Comparison of ENCODE assay signal across 8 cellular contexts in the genomic region with DNA sequence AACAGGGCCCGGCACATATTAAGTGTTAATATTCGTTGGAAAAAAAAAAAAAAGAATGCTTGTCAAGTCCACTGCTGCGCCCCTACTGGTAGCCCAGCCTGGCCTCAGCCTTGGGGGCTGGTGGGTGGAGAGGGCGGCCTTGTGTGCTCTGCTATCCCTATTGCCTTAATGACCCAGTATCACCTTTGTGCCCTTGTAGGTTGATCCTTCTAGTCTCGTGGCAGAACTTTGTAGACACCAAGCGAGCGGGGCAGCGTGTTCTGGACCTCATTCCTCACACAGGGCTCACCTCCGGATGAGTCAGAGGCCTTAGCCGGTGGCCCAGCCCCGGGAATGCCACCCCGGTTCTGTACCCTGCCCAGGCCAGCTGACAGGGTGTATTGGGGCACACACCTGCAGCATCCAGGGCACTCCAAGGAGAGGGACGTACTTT. TPM values are rescaled to one million over a fixed set of nuclear protein-coding genes. Genes with fewer than 3 reads are reported as not detected.
DNase-seq lines count a peak whose midpoint lies in the region; ATAC-seq, FAIRE-seq and TF ChIP-seq lines count a peak whose summit lies in the region.

No MANE protein-coding gene starts in this region.

- no peaks in the 10 kb centered on the region for H4K20me1 ChIP-seq in K562 (replicated peaks; ENCODE audit: control insufficient read depth, insufficient read depth, low read length)

- TF ChIP-seq POLR2A in K562 (conservative IDR thresholded peaks at IDR 0.05) = peak; percentile 44; the same call in 1 of the 2 replicates

- intact Hi-C loops in Calu3 (cut with micrococcal nuclease; ENCODE audit: unreplicated experiment) (loop anchor here (5.0 kb wide), 1 partner anchor 102 kb away; no protein-coding TSS in a partner anchor), K562 (cut with micrococcal nuclease) (loop anchor here (1.0 to 5.0 kb wide), 3 partner anchors 39 to 153 kb away; no protein-coding TSS in a partner anchor)

- DNase-seq in Calu3 (peak; percentile 72), K562 (ENCODE audit: extremely low read depth in 1 of 4, low spot score in 3 of 4) (peak; percentile 37 to 74 (median 43)), kidney tubule cell (ENCODE audit: low spot score) (peak; percentile 54), thoracic aorta (ENCODE audit: low spot score) (no peak)

- H3K36me3 Mint-ChIP-seq in Calu3 (ENCODE audit: insufficient read depth, unreplicated experiment) (peaks cover 35% of the 10 kb centered on the region), IgD-negative memory B cell (no peaks in the 10 kb centered on the region)

- H3K9me3 Mint-ChIP-seq in Calu3 (ENCODE audit: low read depth, unreplicated experiment) = no peaks in the 10 kb centered on the region
- H3K9me3 Mint-ChIP-seq in IgD-negative memory B cell = no peaks in the 10 kb centered on the region

- no peaks in the 10 kb centered on the region for H3K9me3 ChIP-seq in K562 (replicated peaks; ENCODE audit: control insufficient read depth, insufficient read depth, low read depth, low read length)
- no peaks in the 10 kb centered on the region for H3K9me3 ChIP-seq in thoracic aorta

- TF ChIP-seq RAD21 in K562 (CRISPR knock-in tag; conservative IDR thresholded peaks at IDR 0.05 in 1 of 2, IDR thresholded peaks at IDR 0.05 in 1 of 2) = no peak

- in situ Hi-C loops in K562 (cut with MboI) = no loop called here

- H3K4me2 ChIP-seq in K562 (ENCODE audit: insufficient read depth, low read length) = peak overlapping the region; percentile 80

- WGBS in K562 (ENCODE audit: insufficient coverage, low coverage, missing lambda C conversion rate) = 5% methylated on average over 11 of the region's 13 CpGs

- ATAC-seq in K562 (peak; percentile 52), thoracic aorta (ENCODE audit: insufficient number of reproducible peaks, low FRiP score, low read depth) (no peak), HG03280 (IDR thresholded peaks at IDR 0.05; ENCODE audit: unreplicated experiment) (no peak), HG03521 (IDR thresholded peaks at IDR 0.05; ENCODE audit: unreplicated experiment) (no peak), GM18520 (IDR thresholded peaks at IDR 0.05; ENCODE audit: unreplicated experiment) (no peak)

- H3K27me3 Mint-ChIP-seq in Calu3 (ENCODE audit: unreplicated experiment) (no peaks in the 10 kb centered on the region), IgD-negative memory B cell (no peaks in the 10 kb centered on the region)

- POLR2A ChIA-PET in K562 (lab: Yijun Ruan, JAX) = interaction anchor here (0.7 to 1.7 kb wide), 4 partner anchors 16 to 300 kb away, joined by 3 to 7 read pairs (median 4); no protein-coding TSS in a partner anchor

- H3K27me3 ChIP-seq in K562 (ENCODE audit: control insufficient read depth in 2 of 2, insufficient read depth in 2 of 2, low read length in 2 of 2) (no peaks in the 10 kb centered on the region), thoracic aorta (replicated peaks; ENCODE audit: insufficient read depth) (no peaks in the 10 kb centered on the region)

- peak; percentile 49 for FAIRE-seq in K562 (lab: Jason Lieb, UNC)

- BruUV-seq in Calu3 (replicated peaks; lab: Mats Ljungman, UMichigan) (no TSS peak), K562 (replicated peaks; lab: Mats Ljungman, UMichigan) (no TSS peak)

- H3K27ac ChIP-seq in K562 (ENCODE audit: extremely low read depth, low read depth, low read length) = peak overlapping the region; percentile 98
- H3K27ac ChIP-seq in thoracic aorta = peak overlapping the region; percentile 95 to 97

- peak overlapping the region; percentile 90 to 96 for H3K9ac ChIP-seq in K562 (ENCODE audit: insufficient read depth in 1 of 2, low read depth in 2 of 2, low read length in 2 of 2)

- H3K4me3 Mint-ChIP-seq in Calu3 (ENCODE audit: low read depth, unreplicated experiment) (peak overlapping the region; percentile 85), IgD-negative memory B cell (peak overlapping the region; percentile 92 to 99 (median 92))

- H3K36me3 ChIP-seq in K562 (ENCODE audit: control insufficient read depth, insufficient read depth, low read length) (peaks cover 6% of the 10 kb centered on the region; the same call in 1 of the 3 replicates), thoracic aorta (no peaks in the 10 kb centered on the region)

- H3K4me3 ChIP-seq in K562 (peak overlapping the region; percentile 93), thoracic aorta (peak overlapping the region; percentile 93)

- H3K4me1 ChIP-seq in K562 (replicated peaks in 1 of 2; ENCODE audit: control insufficient read depth in 2 of 2, insufficient read depth in 2 of 2, low read length in 2 of 2) (peaks cover 16 to 32% of the 10 kb centered on the region in 2 experiments; a peak in 4 of 5 replicates), thoracic aorta (ENCODE audit: control insufficient read depth in 1 of 2, low read depth in 2 of 2) (peaks cover 6 to 24% of the 10 kb centered on the region in 2 donors)

- H3K4me1 Mint-ChIP-seq in Calu3 (ENCODE audit: low read depth, unreplicated experiment) (peaks cover 30% of the 10 kb centered on the region), IgD-negative memory B cell (peaks cover 10 to 30% (median 17%) of the 10 kb centered on the region in 3 donors)

- CTCF ChIA-PET in Calu3 (lab: Charles Lee) (no interaction called here), K562 (lab: Yijun Ruan, JAX; ENCODE audit: low intra/inter-chr PET ratio) (no interaction called here)

- TF ChIP-seq EP300 in K562 (IDR thresholded peaks at IDR 0.05; ENCODE audit: low read length) = no peak

- H3K27ac Mint-ChIP-seq in Calu3 (ENCODE audit: unreplicated experiment) (peak overlapping the region; percentile 86), IgD-negative memory B cell (peak overlapping the region; percentile 73 to 100 (median 89))

- peak overlapping the region; percentile 34 for H2AFZ ChIP-seq in K562 (ENCODE audit: low read depth, low read length)

- no peaks in the 10 kb centered on the region for H3K9me1 ChIP-seq in K562 (ENCODE audit: control insufficient read depth, insufficient read depth, low read length)

- TF ChIP-seq CTCF in Calu3 (IDR thresholded peaks at IDR 0.05; ENCODE audit: unreplicated experiment) (peak; percentile 39), K562 (IDR thresholded peaks at IDR 0.05 in 2 of 3, conservative IDR thresholded peaks at IDR 0.05 in 1 of 3; ENCODE audit: insufficient read depth in 2 of 3, low read depth in 1 of 3, low read length in 3 of 3) (peak; percentile 60 to 81 (median 65)), thoracic aorta (IDR thresholded peaks at IDR 0.05) (peak; percentile 36)

- H3K79me2 ChIP-seq in K562 (ENCODE audit: control insufficient read depth, insufficient read depth, low read length) = peaks cover 49% of the 10 kb centered on the region

TF ChIP-seq in K562, 482 proteins besides CTCF, POLR2A, EP300 and RAD21 (continues in another document):
- no peak for TF ChIP-seq ZNF707 (CRISPR knock-in tag; conservative IDR thresholded peaks at IDR 0.05)
- no peak for TF ChIP-seq E2F4 (CRISPR knock-in tag; IDR thresholded peaks at IDR 0.05; ENCODE audit: low read depth)
- TF ChIP-seq NBN (IDR thresholded peaks at IDR 0.05; ENCODE audit: low read depth) = peak; percentile 19; the same call in 1 of the 2 replicates

RNA-seq across cellular contexts. Expression of gene RCOR1, which starts 1.8 kb away (rescaled TPM):
- total RNA-seq in Calu3 (2022) (27.2 and 28.6 TPM in 2 replicates), K562 (2014; rRNA removed) (12.8 and 14.5 TPM in 2 replicates), K562 (2014; rRNA removed; fragmentation: Illumina TruSeq; extraction: Trizol) (28.4 and 34.6 TPM in 2 replicates), K562 (2015; rRNA removed; fragmentation: Illumina TruSeq; extraction: Trizol) (20.9 and 21.6 TPM in 2 replicates), K562 (2021) (39.9 and 47.9 TPM in 2 replicates), thoracic aorta (10 to 100 TPM in 1 of 2 donors, 1 to 10 TPM in 1; 6.5 to 17.1 TPM)
- polyA plus RNA-seq in IgD-negative memory B cell (1.2 TPM), K562 (2011; rRNA removed) (28.7 and 29.3 TPM in 2 replicates), K562 (2014; fragmentation: Illumina TruSeq; extraction: Trizol) (35.3 and 35.6 TPM in 2 replicates), K562 (2014; fragmentation: Nextera tagmentation; extraction: Ambion mirVana) (10 to 100 TPM in 1 of 2 experiments, 1 to 10 TPM in 1; 8.5 to 10.9 TPM), K562 (2014; rRNA removed) (16.9 and 19.1 TPM in 2 replicates)
- 52.9 and 97.1 TPM in 2 replicates for total RNA-seq in K562 (2011; cell fraction: chromatin; rRNA removed; ENCODE audit: low replicate concordance)
- total RNA-seq in K562 (2011; cell fraction: nucleolus; rRNA removed) = 37.2 and 37.4 TPM in 2 replicates
- total RNA-seq in K562 (2011; cell fraction: nucleoplasm; rRNA removed) = 55.9 and 83.7 TPM in 2 replicates
- 14.3 and 23.5 TPM in 2 replicates for polyA plus RNA-seq in K562 (2011; cell fraction: cytosol; rRNA removed)
- 28.5 and 38.9 TPM in 2 replicates for polyA plus RNA-seq in K562 (2011; cell fraction: nucleus; rRNA removed)
- polyA plus RNA-seq in K562 (2012) = 21.9 and 22.8 TPM in 2 replicates
- polyA minus RNA-seq in K562 (2011; rRNA and poly(A)+ RNA removed) = 34.1 and 35.8 TPM in 2 replicates
- 22.5 and 26.1 TPM in 2 replicates for polyA minus RNA-seq in K562 (2011; cell fraction: cytosol; rRNA and poly(A)+ RNA removed)
- polyA minus RNA-seq in K562 (2011; cell fraction: nucleus; rRNA and poly(A)+ RNA removed) = 12.4 and 24.8 TPM in 2 replicates
